Comparison of ENCODE assay signal across 8 cellular contexts in genomic region chr1:99969260-99969728, GRCh38. TPM values are rescaled to one million over a fixed set of nuclear protein-coding genes. Genes with fewer than 3 reads are reported as not detected.
A peak's percentile ranks its signal among the peaks of the same experiment; 100 is the strongest.
DNase-seq lines count a peak whose midpoint lies in the region; ATAC-seq and TF ChIP-seq lines count a peak whose summit lies in the region.

No MANE protein-coding gene starts in this region.

- no peak for DNase-seq in adipocyte (ENCODE audit: low read depth)
- no peak for DNase-seq in immature natural killer cell
- DNase-seq in MV-4-11 (lab: John Stamatoyannopoulos, UW), result no peak

- peak overlapping the region; percentile 93 for H3K4me3 ChIP-seq in adipocyte (ENCODE audit: low read length)

- ATAC-seq in GM19324 (IDR thresholded peaks at IDR 0.05; ENCODE audit: low FRiP score, unreplicated experiment) (peak; percentile 21), HG03521 (IDR thresholded peaks at IDR 0.05; ENCODE audit: unreplicated experiment) (peak; percentile 8), GM18505 (IDR thresholded peaks at IDR 0.05; ENCODE audit: unreplicated experiment) (no peak)

- H3K36me3 Mint-ChIP-seq in immature natural killer cell, result no peaks in the 10 kb centered on the region

- peak overlapping the region; percentile 85 to 95 (median 92) for H3K27ac Mint-ChIP-seq in immature natural killer cell

- H3K27me3 ChIP-seq in adipocyte (replicated peaks; ENCODE audit: control insufficient read depth, insufficient read depth, low read length), result no peaks in the 10 kb centered on the region

- no peaks in the 10 kb centered on the region for H3K9me3 Mint-ChIP-seq in immature natural killer cell

- peaks cover 20% of the 10 kb centered on the region for H3K4me1 ChIP-seq in adipocyte (ENCODE audit: control insufficient read depth, insufficient read depth, low read length)

- H3K9me3 ChIP-seq in adipocyte (ENCODE audit: control insufficient read depth, low read length), result no peaks in the 10 kb centered on the region

- no peaks in the 10 kb centered on the region for H3K36me3 ChIP-seq in adipocyte (ENCODE audit: control insufficient read depth, insufficient read depth, low read length, severe bottlenecking)

- no peak for TF ChIP-seq POLR2A in GM18505 (IDR thresholded peaks at IDR 0.05; ENCODE audit: borderline replicate concordance, extremely low read depth, insufficient read depth, insufficient read length)

- peak overlapping the region; percentile 96 to 100 (median 100) for H3K4me3 Mint-ChIP-seq in immature natural killer cell

- peak overlapping the region; percentile 79 for H3K27ac ChIP-seq in C4-2B
- peak overlapping the region; percentile 51 for H3K27ac ChIP-seq in temporal lobe (ENCODE audit: low read depth, low read length)

- no peak for TF ChIP-seq CTCF in C4-2B (conservative IDR thresholded peaks at IDR 0.05)

- H3K4me1 Mint-ChIP-seq in immature natural killer cell, result peaks cover 36 to 53% of the 10 kb centered on the region in 2 donors

- H3K9ac ChIP-seq in adipocyte (ENCODE audit: low read length), result peak overlapping the region; percentile 82

- peaks cover 0 to 5% (median 5%) of the 10 kb centered on the region in 3 donors for H3K27me3 Mint-ChIP-seq in immature natural killer cell (ENCODE audit: low read depth in 3 of 3)

RNA-seq across cellular contexts. Expression of gene SLC35A3, which starts 0.5 kb away (rescaled TPM):
- polyA plus RNA-seq in immature natural killer cell, result 10 to 100 TPM in 1 of 3 donors, 1 to 10 TPM in 2; 5.0 to 12.3 (median 8.5) TPM
- 28.5 TPM for total RNA-seq in temporal lobe
